23 cellular contexts compared by ENCODE assay signal in genomic region chr5:94010814-94011213, GRCh38.
"Had no signal": no experiment of that assay in that cellular context is flagged by ENCODE, and none has a peak within 500 bp of the region (broad histone marks: within the 10 kb centered on the region; RNA-seq: fewer than 3 reads in every experiment).

No MANE protein-coding gene starts in this region.

- H3K27ac Mint-ChIP-seq: activated B cell treated with CpG ODN at 0.5 μM for 24 hours; activated CD4-positive, alpha-beta memory T cell treated with anti-CD3 and anti-CD28 coated beads for 36 hours; activated naive CD8-positive, alpha-beta T cell treated with anti-CD3 and anti-CD28 coated beads, Interleukin-2, amount 10 ng/mL, durations not matched to agents 7 days and 5 days; naive B cell; stimulated activated naive CD8-positive, alpha-beta T cell treated with anti-CD3 and anti-CD28 coated beads, Interleukin-15, Interleukin-2, amounts not matched to agents 100 ng/mL and 50 ng/mL, for 24 hours; T-helper 1 cell treated with Interleukin-12 subunit alpha and Interleukin-12 subunit beta and Interleukin-4 antibody, amounts not matched to agents 30 μg/mL and 1 μg/mL, for 36 hours had no signal

- H3K36me3 ChIP-seq: thyroid gland had no signal

- H3K9ac ChIP-seq: parathyroid adenoma had no signal

- H2AFZ ChIP-seq: parathyroid adenoma had no signal

- H3K4me3 Mint-ChIP-seq: activated B cell treated with CpG ODN at 0.5 μM for 24 hours; activated CD4-positive, alpha-beta memory T cell treated with anti-CD3 and anti-CD28 coated beads for 36 hours; activated naive CD8-positive, alpha-beta T cell treated with anti-CD3 and anti-CD28 coated beads, Interleukin-2, amount 10 ng/mL, durations not matched to agents 7 days and 5 days; naive B cell; stimulated activated naive CD8-positive, alpha-beta T cell treated with anti-CD3 and anti-CD28 coated beads, Interleukin-15, Interleukin-2, amounts not matched to agents 100 ng/mL and 50 ng/mL, for 24 hours; T-helper 1 cell treated with Interleukin-12 subunit alpha and Interleukin-12 subunit beta and Interleukin-4 antibody, amounts not matched to agents 30 μg/mL and 1 μg/mL, for 36 hours had no signal

- H3K9me3 ChIP-seq: thyroid gland had no signal

- H3K4me1 ChIP-seq: esophagus squamous epithelium, parathyroid adenoma, thyroid gland had no signal

- H3K79me2 ChIP-seq: parathyroid adenoma had no signal

- H3K4me3 ChIP-seq: coronary artery, esophagus squamous epithelium, mucosa of descending colon, thyroid gland had no signal

- H3K27ac ChIP-seq: coronary artery, esophagus squamous epithelium, parathyroid adenoma, thyroid gland had no signal

- H3K4me1 Mint-ChIP-seq: activated B cell treated with CpG ODN at 0.5 μM for 24 hours; activated naive CD8-positive, alpha-beta T cell treated with anti-CD3 and anti-CD28 coated beads, Interleukin-2, amount 10 ng/mL, durations not matched to agents 7 days and 5 days had no signal

- H3K27me3 Mint-ChIP-seq: activated B cell treated with CpG ODN at 0.5 μM for 24 hours; activated CD4-positive, alpha-beta memory T cell treated with anti-CD3 and anti-CD28 coated beads for 36 hours; activated naive CD8-positive, alpha-beta T cell treated with anti-CD3 and anti-CD28 coated beads, Interleukin-2, amount 10 ng/mL, durations not matched to agents 7 days and 5 days; naive B cell; stimulated activated naive CD8-positive, alpha-beta T cell treated with anti-CD3 and anti-CD28 coated beads, Interleukin-15, Interleukin-2, amounts not matched to agents 100 ng/mL and 50 ng/mL, for 24 hours had no signal

- ATAC-seq: left cardiac atrium, mucosa of descending colon, right cardiac atrium had no signal

- H3K27me3 ChIP-seq: esophagus squamous epithelium, thyroid gland had no signal

- DNase-seq: activated B cell treated with CpG ODN at 0.5 μM for 24 hours; activated CD4-positive, alpha-beta memory T cell treated with anti-CD3 and anti-CD28 coated beads for 36 hours; activated CD4-positive, alpha-beta T cell treated with anti-CD3 and anti-CD28 coated beads for 4 hours; activated naive CD8-positive, alpha-beta T cell treated with anti-CD3 and anti-CD28 coated beads, Interleukin-2, amount 10 ng/mL, durations not matched to agents 7 days and 5 days; amniotic stem cell; cerebellar nuclear complex; esophagus squamous epithelium; hypothalamus; left cardiac atrium; mesenchymal stem cell; mucosa of descending colon; naive B cell; nucleus accumbens; right cardiac atrium; stimulated activated CD4-positive, alpha-beta T cell treated with anti-CD3 and anti-CD28 coated beads, Interleukin-12 subunit alpha, Interleukin-12 subunit beta, amount 100 ng/mL, for 4 hours; stimulated activated CD4-positive, alpha-beta T cell treated with anti-CD3 and anti-CD28 coated beads, Interleukin-4, amount 100 ng/mL, for 4 hours; substantia nigra; T1000; thyroid gland had no signal
